ENCODE assay signal across 9 cellular contexts in genomic region chr14:64915025-64915424, GRCh38. TPM values are rescaled to one million over a fixed set of nuclear protein-coding genes. Genes with fewer than 3 reads are reported as not detected.
DNase-seq lines count a peak whose midpoint lies in the region; ATAC-seq and TF ChIP-seq lines count a peak whose summit lies in the region.
"Had no signal": no experiment of that assay in that cellular context is flagged by ENCODE, and none has a peak within 500 bp of the region (broad histone marks: within the 10 kb centered on the region; RNA-seq: fewer than 3 reads in every experiment).

No MANE protein-coding gene starts in this region.

- no peak for DNase-seq in AG04449 (ENCODE audit: low read depth, low spot score)
- DNase-seq in chondrocyte (ENCODE audit: low spot score), result no peak
- no peak for DNase-seq in naive B cell
- no peak for DNase-seq in cerebellum (ENCODE audit: low spot score)
- no peak for DNase-seq in T1000 (lab: John Stamatoyannopoulos, UW)
- DNase-seq in foreskin melanocyte, result no peak

- CTCF ChIA-PET in AG04449 (lab: Yijun Ruan, JAX), result interaction anchor here (1.0 to 2.7 kb wide), 6 partner anchors 10 to 114 kb away, joined by 3 to 14 read pairs (median 4); no protein-coding TSS in a partner anchor

- H3K27me3 Mint-ChIP-seq in IgD-negative memory B cell (no peaks in the 10 kb centered on the region), chondrocyte (ENCODE audit: low read depth) (peaks cover 2% of the 10 kb centered on the region), naive B cell (peaks cover 0 to 5% (median 0%) of the 10 kb centered on the region in 3 donors)

- POLR2A ChIA-PET in AG04449 (lab: Yijun Ruan, JAX), result interaction anchor here (0.6 to 0.8 kb wide), 4 partner anchors 8 to 525 kb away, joined by 3 to 4 read pairs (median 3); no protein-coding TSS in a partner anchor

- ATAC-seq in naive B cell (ENCODE audit: low read depth in 2 of 2), result no peak
- ATAC-seq in HG02852 (IDR thresholded peaks at IDR 0.05; ENCODE audit: unreplicated experiment), result no peak

- H3K27ac Mint-ChIP-seq in IgD-negative memory B cell, result peak overlapping the region; percentile 72 to 98 (median 94)
- peak overlapping the region; percentile 99 for H3K27ac Mint-ChIP-seq in chondrocyte (ENCODE audit: unreplicated experiment)
- peak overlapping the region; percentile 97 to 99 (median 98) for H3K27ac Mint-ChIP-seq in naive B cell

- peak overlapping the region; percentile 87 to 98 (median 92) for H3K4me3 Mint-ChIP-seq in IgD-negative memory B cell
- peak overlapping the region; percentile 84 for H3K4me3 Mint-ChIP-seq in chondrocyte (ENCODE audit: unreplicated experiment)
- peak overlapping the region; percentile 90 to 98 (median 96) for H3K4me3 Mint-ChIP-seq in naive B cell

- peak overlapping the region; percentile 98 for H3K4me3 ChIP-seq in AG04449 (ENCODE audit: low read depth, low read length)

- H3K4me1 Mint-ChIP-seq in IgD-negative memory B cell (peaks cover 26 to 36% (median 30%) of the 10 kb centered on the region in 3 donors), chondrocyte (ENCODE audit: low read depth) (peaks cover 57% of the 10 kb centered on the region), naive B cell (peaks cover 35 to 54% (median 43%) of the 10 kb centered on the region in 3 donors)

- TF ChIP-seq CTCF in AG04449 (IDR thresholded peaks at IDR 0.05; ENCODE audit: insufficient read depth, low read length, missing control alignments) (no peak), chondrocyte (IDR thresholded peaks at IDR 0.05) (no peak)

- H3K36me3 Mint-ChIP-seq in IgD-negative memory B cell, result no peaks in the 10 kb centered on the region
- peaks cover 5% of the 10 kb centered on the region for H3K36me3 Mint-ChIP-seq in chondrocyte (ENCODE audit: low read depth)
- no peaks in the 10 kb centered on the region for H3K36me3 Mint-ChIP-seq in naive B cell

- H3K9me3 Mint-ChIP-seq in IgD-negative memory B cell (no peaks in the 10 kb centered on the region), chondrocyte (ENCODE audit: low read depth) (peaks cover 3% of the 10 kb centered on the region), naive B cell (no peaks in the 10 kb centered on the region)

RNA-seq across cellular contexts. Expression of gene CHURC1, which starts 0.8 kb away (rescaled TPM):
- polyA plus RNA-seq in IgD-negative memory B cell (83.6 TPM), naive B cell (ENCODE audit: low read depth in 6 of 6) (100 to 1,000 TPM; 101 to 151 (median 133) TPM)
- total RNA-seq in chondrocyte (46.9 to 52.8 TPM (median 48.7 TPM) in 3 replicates), cerebellum (43.0 TPM)

RNA-seq across cellular contexts. Expression of gene GPX2, which starts 27.5 kb away (rescaled TPM):
- polyA plus RNA-seq in IgD-negative memory B cell (not detected), naive B cell (ENCODE audit: low read depth in 6 of 6) (not detected)
- total RNA-seq in chondrocyte (not detected in 3 replicates), cerebellum (not detected)
- total RNA-seq: NCI-H460 had no signal

RNA-seq across cellular contexts. Expression of gene SPTB, which starts 35.3 kb away (rescaled TPM):
- polyA plus RNA-seq in IgD-negative memory B cell (0.06 TPM), naive B cell (ENCODE audit: low read depth in 6 of 6) (under 1 TPM in 1 of 6 donors, not detected in 5; 0.16 TPM)
- total RNA-seq in chondrocyte (1.5 to 7.2 TPM (median 6.6 TPM) in 3 replicates), cerebellum (15.4 TPM)

RNA-seq across cellular contexts. Expression of gene RAB15, which starts 57.1 kb away (rescaled TPM):
- polyA plus RNA-seq in IgD-negative memory B cell (0.58 TPM), naive B cell (ENCODE audit: low read depth in 6 of 6) (1 to 10 TPM in 1 of 6 donors, under 1 TPM in 5; 0.25 to 1.9 (median 0.94) TPM)
- total RNA-seq in chondrocyte (60.9 to 98.4 TPM (median 92.3 TPM) in 3 replicates), cerebellum (27.3 TPM)
